Comparison of ENCODE assay signal across 15 cellular contexts in genomic region chr13:109684084-109684835, GRCh38.
DNase-seq lines count a peak whose midpoint lies in the region; ATAC-seq and TF ChIP-seq lines count a peak whose summit lies in the region.
"Had no signal": no experiment of that assay in that cellular context is flagged by ENCODE, and none has a peak within 500 bp of the region (broad histone marks: within the 10 kb centered on the region; RNA-seq: fewer than 3 reads in every experiment).

No MANE protein-coding gene starts in this region.

- peaks cover 20% of the 10 kb centered on the region for H3K4me1 Mint-ChIP-seq in progenitor cell of endocrine pancreas (ENCODE audit: low read depth)

- no peak for ATAC-seq in GM21737 (IDR thresholded peaks at IDR 0.05; ENCODE audit: unreplicated experiment)

- H3K9me3 Mint-ChIP-seq in progenitor cell of endocrine pancreas (ENCODE audit: low read depth): no peaks in the 10 kb centered on the region

- no peaks in the 10 kb centered on the region for H3K27me3 ChIP-seq in BLaER1 treated with 17β-estradiol and CSF1 and Interleukin-3, amounts not matched to agents 10 nM and 100 nM
- H3K27me3 ChIP-seq in left ventricle myocardium inferior (ENCODE audit: low read depth): peaks cover 37% of the 10 kb centered on the region
- peaks cover 0 to 38% (median 4%) of the 10 kb centered on the region in 7 donors for H3K27me3 ChIP-seq in spleen (replicated peaks in 1 of 7)

- H3K36me3 ChIP-seq in BLaER1 treated with 17β-estradiol and CSF1 and Interleukin-3, amounts not matched to agents 10 nM and 100 nM: peaks cover 0 to 27% (median 0%) of the 10 kb centered on the region in 11 experiments; a peak in 4 of 22 replicates
- H3K36me3 ChIP-seq in left ventricle myocardium inferior (no peaks in the 10 kb centered on the region), spleen (no peaks in the 10 kb centered on the region)
- H3K36me3 ChIP-seq: HAP-1 had no signal

- H4K20me1 ChIP-seq in BLaER1 treated with 17β-estradiol and CSF1 and Interleukin-3, amounts not matched to agents 10 nM and 100 nM: no peaks in the 10 kb centered on the region

- TF ChIP-seq CTCF in left ventricle myocardium inferior (IDR thresholded peaks at IDR 0.05; ENCODE audit: borderline replicate concordance): no peak
- TF ChIP-seq CTCF in progenitor cell of endocrine pancreas (IDR thresholded peaks at IDR 0.05; ENCODE audit: unreplicated experiment): no peak
- no peak for TF ChIP-seq CTCF in spleen (IDR thresholded peaks at IDR 0.05 in 8 of 11, conservative IDR thresholded peaks at IDR 0.05 in 3 of 11)
- no peak for TF ChIP-seq CTCF in lower leg skin (IDR thresholded peaks at IDR 0.05)

- H3K4me3 Mint-ChIP-seq in progenitor cell of endocrine pancreas (ENCODE audit: low read depth): no peak overlapping the region

- no peak overlapping the region for H3K27ac ChIP-seq in BLaER1 treated with 17β-estradiol and CSF1 and Interleukin-3, amounts not matched to agents 10 nM and 100 nM
- H3K27ac ChIP-seq in left ventricle myocardium inferior (replicated peaks) (peak overlapping the region; percentile 64), spleen (no peak overlapping the region)

- peak; percentile 31 for DNase-seq in RPMI8226
- DNase-seq in left ventricle myocardium inferior: no peak
- no peak for DNase-seq in progenitor cell of endocrine pancreas (ENCODE audit: low spot score, unreplicated experiment)
- DNase-seq in spleen: no peak
- no peak for DNase-seq in HK-2 (ENCODE audit: unreplicated experiment)
- DNase-seq in lower leg skin (ENCODE audit: low spot score in 2 of 2): no peak
- DNase-seq: activated CD4-positive, alpha-beta T cell treated with anti-CD3 and anti-CD28 coated beads, Interleukin-2, amount 50 U/mL, for 1 hour; activated naive CD4-positive, alpha-beta T cell treated with Interleukin-2 at 50 U/mL for 16 hours; AML-193; islet precursor cell; NCI-H146; NCI-H446 treated with DMSO at 0.1 percent for 48 hours had no signal

- intact Hi-C loops in left ventricle myocardium inferior (cut with micrococcal nuclease) (no loop called here), spleen (cut with DNase I; ENCODE audit: low total_unique reads) (no loop called here), lower leg skin (cut with DNase I; ENCODE audit: low total_unique reads) (no loop called here)

- H3K4me3 ChIP-seq in BLaER1 treated with 17β-estradiol and CSF1 and Interleukin-3, amounts not matched to agents 10 nM and 100 nM: no peak overlapping the region
- peak overlapping the region; percentile 52 for H3K4me3 ChIP-seq in left ventricle myocardium inferior
- no peak overlapping the region for H3K4me3 ChIP-seq in spleen
- no peak overlapping the region for H3K4me3 ChIP-seq in lower leg skin (ENCODE audit: low read depth, poor library complexity, severe bottlenecking)
- H3K4me3 ChIP-seq: HAP-1 had no signal

- H3K4me2 ChIP-seq in BLaER1 treated with 17β-estradiol and CSF1 and Interleukin-3, amounts not matched to agents 10 nM and 100 nM: peak overlapping the region in 8 of 11 experiments; percentile 2 to 33 (median 19); a peak in 8 of 22 replicates

- H3K27ac Mint-ChIP-seq in progenitor cell of endocrine pancreas: peak overlapping the region; percentile 80

- no peak overlapping the region for H3K9ac ChIP-seq in BLaER1 treated with 17β-estradiol and CSF1 and Interleukin-3, amounts not matched to agents 10 nM and 100 nM

- H3K36me3 Mint-ChIP-seq in progenitor cell of endocrine pancreas (ENCODE audit: insufficient read depth): no peaks in the 10 kb centered on the region

- H3K4me1 ChIP-seq in BLaER1 treated with 17β-estradiol and CSF1 and Interleukin-3, amounts not matched to agents 10 nM and 100 nM: peaks cover 0 to 15% (median 8%) of the 10 kb centered on the region in 10 experiments; a peak in 8 of 20 replicates
- H3K4me1 ChIP-seq in left ventricle myocardium inferior (peaks cover 18% of the 10 kb centered on the region), spleen (no peaks in the 10 kb centered on the region)
- H3K4me1 ChIP-seq: HAP-1 had no signal

- H3K9me3 ChIP-seq in BLaER1 treated with 17β-estradiol and CSF1 and Interleukin-3, amounts not matched to agents 10 nM and 100 nM (replicated peaks in 1 of 11): peaks cover 0 to 8% (median 0%) of the 10 kb centered on the region in 11 experiments; a peak in 3 of 22 replicates
- H3K9me3 ChIP-seq in left ventricle myocardium inferior (replicated peaks): no peaks in the 10 kb centered on the region
- H3K9me3 ChIP-seq in spleen: no peaks in the 10 kb centered on the region
- H3K9me3 ChIP-seq: HAP-1 had no signal

- peaks cover 14% of the 10 kb centered on the region for H3K27me3 Mint-ChIP-seq in progenitor cell of endocrine pancreas

- no peak for TF ChIP-seq POLR2A in spleen (IDR thresholded peaks at IDR 0.05)
- no peak for TF ChIP-seq POLR2A in lower leg skin (IDR thresholded peaks at IDR 0.05)

- 73 to 85% (median 80%) methylated on average over 7 to 8 of the region's 8 CpGs for WGBS in spleen, 5 donors
- WGBS in lower leg skin, 2 donors: 63 to 74% methylated on average over 8 of the region's 8 CpGs
